8 cellular contexts compared by ENCODE assay signal in genomic region chr12:62438098-62438692, GRCh38. TPM values are rescaled to one million over a fixed set of nuclear protein-coding genes. Genes with fewer than 3 reads are reported as not detected.
DNase-seq lines count a peak whose midpoint lies in the region; ATAC-seq and TF ChIP-seq lines count a peak whose summit lies in the region.

No MANE protein-coding gene starts in this region.

- no peaks in the 10 kb centered on the region for H3K9me3 ChIP-seq in SU-DHL-6 (ENCODE audit: insufficient read depth, low read length)
- H3K9me3 ChIP-seq in mammary epithelial cell (replicated peaks; ENCODE audit: insufficient read depth, low read length) = no peaks in the 10 kb centered on the region

- WGBS in mammary epithelial cell (ENCODE audit: low coverage, missing lambda C conversion rate) = 24% methylated on average over 6 of the region's 6 CpGs

- CTCF ChIA-PET in mammary epithelial cell (lab: Charles Lee; ENCODE audit: low non-redundant PET) = interaction anchor here (0.6 kb wide), 1 partner anchor 359 kb away, joined by 3 read pairs; no protein-coding TSS in a partner anchor

- DNase-seq in NCI-H510A treated with DMSO at 0.1 percent for 48 hours (lab: John Stamatoyannopoulos, UW) = peak; percentile 78
- no peak for DNase-seq in NCI-H510A (lab: John Stamatoyannopoulos, UW)
- DNase-seq in Jurkat, Clone E6-1 (ENCODE audit: low read depth, low spot score) = peak; percentile 51
- DNase-seq in mammary epithelial cell = peak; percentile 24
- DNase-seq in kidney tubule cell (ENCODE audit: low spot score) = peak; percentile 57
- DNase-seq in stimulated activated CD4-positive, alpha-beta T cell treated with anti-CD3 and anti-CD28 coated beads, Interleukin-4, amount 100 ng/mL, for 4 hours = peak; percentile 24 to 28

- H3K9me2 ChIP-seq in SU-DHL-6 (replicated peaks; ENCODE audit: insufficient read depth, low read length) = no peaks in the 10 kb centered on the region

- H3K4me1 ChIP-seq in mammary epithelial cell (ENCODE audit: insufficient read depth, low read length) = peaks cover 12% of the 10 kb centered on the region

- H4K20me1 ChIP-seq in SU-DHL-6 (ENCODE audit: low read depth, low read length) (no peaks in the 10 kb centered on the region), mammary epithelial cell (ENCODE audit: insufficient read depth, low read length) (no peaks in the 10 kb centered on the region)

- H3K9ac ChIP-seq in SU-DHL-6 (ENCODE audit: low read length) (no peak overlapping the region), mammary epithelial cell (ENCODE audit: insufficient read depth, low read length) (no peak overlapping the region)

- peak; percentile 59 for TF ChIP-seq CTCF in SU-DHL-6 (IDR thresholded peaks at IDR 0.05; ENCODE audit: insufficient read depth, low read length, poor library complexity, severe bottlenecking)
- peak; percentile 46 to 65 for TF ChIP-seq CTCF in mammary epithelial cell (conservative IDR thresholded peaks at IDR 0.05 in 1 of 2, IDR thresholded peaks at IDR 0.05 in 1 of 2; ENCODE audit: extremely low read depth in 1 of 2, insufficient read depth in 1 of 2, low read depth in 1 of 2, low read length in 2 of 2)

- no peaks in the 10 kb centered on the region for H3K79me2 ChIP-seq in SU-DHL-6 (ENCODE audit: insufficient read depth, low read length)
- H3K79me2 ChIP-seq in mammary epithelial cell (ENCODE audit: insufficient read depth, low read length) = no peaks in the 10 kb centered on the region

- H3K4me2 ChIP-seq in SU-DHL-6 (ENCODE audit: low read depth, low read length, poor library complexity, severe bottlenecking) (no peak overlapping the region), mammary epithelial cell (ENCODE audit: insufficient read depth, low read depth, low read length) (no peak overlapping the region)

- no TSS peak for BruUV-seq in mammary epithelial cell (replicated peaks; lab: Mats Ljungman, UMichigan)

- no peak overlapping the region for H3K4me3 ChIP-seq in Jurkat, Clone E6-1 (ENCODE audit: low read length)
- H3K4me3 ChIP-seq in SU-DHL-6 (ENCODE audit: insufficient read depth, low read length, poor library complexity, severe bottlenecking) (no peak overlapping the region), mammary epithelial cell (replicated peaks in 1 of 3; ENCODE audit: insufficient read depth in 1 of 3, low read depth in 2 of 3, low read length in 3 of 3) (no peak overlapping the region)

- H3F3A ChIP-seq in SU-DHL-6 (ENCODE audit: insufficient read depth) = no peaks in the 10 kb centered on the region

- H3K27ac ChIP-seq in SU-DHL-6 (ENCODE audit: low read depth, low read length) (no peak overlapping the region), mammary epithelial cell (ENCODE audit: insufficient read depth, low read depth, low read length) (no peak overlapping the region)

- H2AFZ ChIP-seq in SU-DHL-6 (ENCODE audit: low read depth, low read length, severe bottlenecking) = no peak overlapping the region
- H2AFZ ChIP-seq in mammary epithelial cell (ENCODE audit: low read depth, low read length) = no peak overlapping the region

- ATAC-seq in HG02870 (IDR thresholded peaks at IDR 0.05; ENCODE audit: unreplicated experiment) = no peak

- in situ Hi-C loops in mammary epithelial cell (cut with MboI; ENCODE audit: low sequenced_read_pairs in 2 of 2) = loop anchor here (5.0 to 25.0 kb wide), 3 partner anchors 364 to 624 kb away; no protein-coding TSS in a partner anchor

- H3K36me3 ChIP-seq in SU-DHL-6 (ENCODE audit: low read length) (no peaks in the 10 kb centered on the region), mammary epithelial cell (ENCODE audit: insufficient read depth, low read length) (no peaks in the 10 kb centered on the region)

- intact Hi-C loops in mammary epithelial cell (cut with micrococcal nuclease) = loop anchor here (1.0 to 2.0 kb wide), 6 partner anchors 143 to 631 kb away; no protein-coding TSS in a partner anchor

- dilution Hi-C loops in mammary epithelial cell (cut with HindIII; ENCODE audit: low sequenced_read_pairs) = no loop called here

- H3K27me3 ChIP-seq in SU-DHL-6 (ENCODE audit: low read length) = no peaks in the 10 kb centered on the region
- H3K27me3 ChIP-seq in mammary epithelial cell (ENCODE audit: insufficient read depth, low read length) = no peaks in the 10 kb centered on the region

RNA-seq across cellular contexts. Expression of gene MON2, which starts 28.4 kb away (rescaled TPM):
- 18.1 TPM for polyA plus RNA-seq in Jurkat, Clone E6-1 (2012; ENCODE audit: insufficient read depth, insufficient read length)
- total RNA-seq in mammary epithelial cell = 10 to 100 TPM; 39.5 to 45.1 TPM
- polyA plus RNA-seq in mammary epithelial cell = 2.7 TPM
- 23.6 TPM for polyA minus RNA-seq in mammary epithelial cell
